Comparison of ENCODE assay signal across 8 cellular contexts in the genomic region with DNA sequence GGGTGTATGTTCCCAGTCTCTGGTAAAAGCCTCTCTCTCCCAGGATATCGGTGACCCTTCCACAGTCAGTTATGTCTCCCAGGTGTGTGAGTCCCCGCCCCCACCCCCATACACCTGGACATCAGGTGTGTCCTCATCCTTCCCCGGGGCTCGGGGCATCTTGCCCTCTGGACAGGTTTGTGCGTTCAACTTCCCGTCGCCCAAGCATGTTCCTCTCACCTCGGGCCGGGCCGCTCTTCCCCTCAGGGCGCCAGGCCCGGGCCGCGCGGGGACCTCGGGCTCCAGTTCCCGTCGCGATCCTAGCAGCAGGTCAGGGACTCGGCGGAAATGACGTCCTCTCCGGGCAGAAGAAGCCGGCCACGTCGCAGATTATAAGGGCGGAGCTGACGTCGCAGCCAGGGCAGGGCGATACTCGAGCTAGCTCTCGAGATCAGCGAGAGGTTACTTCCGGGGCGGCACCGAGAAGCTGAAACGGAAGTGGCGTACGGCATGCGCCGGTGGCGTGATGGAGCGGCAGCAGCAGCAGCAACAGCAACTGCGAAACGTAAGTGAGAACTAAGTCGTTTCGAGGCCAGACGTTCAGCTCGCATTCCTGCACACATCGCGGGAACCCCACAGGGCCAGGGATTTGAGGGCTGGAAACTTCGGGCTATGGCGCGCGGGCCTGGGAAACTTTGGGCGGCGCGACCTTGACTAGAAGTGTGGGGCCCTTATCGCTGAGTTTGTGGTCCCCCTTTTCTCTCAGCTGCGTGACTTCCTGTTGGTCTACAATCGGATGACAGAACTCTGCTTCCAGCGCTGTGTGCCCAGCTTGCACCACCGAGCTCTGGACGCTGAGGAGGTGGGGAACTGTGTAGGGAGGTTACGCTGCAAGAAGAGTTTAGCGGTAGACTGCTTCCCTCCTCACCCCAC.
DNase-seq lines count a peak whose midpoint lies in the region; ATAC-seq and TF ChIP-seq lines count a peak whose summit lies in the region.

A gene with protein sequence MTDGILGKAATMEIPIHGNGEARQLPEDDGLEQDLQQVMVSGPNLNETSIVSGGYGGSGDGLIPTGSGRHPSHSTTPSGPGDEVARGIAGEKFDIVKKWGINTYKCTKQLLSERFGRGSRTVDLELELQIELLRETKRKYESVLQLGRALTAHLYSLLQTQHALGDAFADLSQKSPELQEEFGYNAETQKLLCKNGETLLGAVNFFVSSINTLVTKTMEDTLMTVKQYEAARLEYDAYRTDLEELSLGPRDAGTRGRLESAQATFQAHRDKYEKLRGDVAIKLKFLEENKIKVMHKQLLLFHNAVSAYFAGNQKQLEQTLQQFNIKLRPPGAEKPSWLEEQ (minus strand): TSS at position 320 of the 912 bp plus-strand sequence. CDS start 910 bp downstream, outside the sequence.
TSS of gene TIMM10B (plus strand) at position 490 of the 912 bp plus-strand sequence. CDS start at position 506, 16 bp downstream.

- H3K4me3 ChIP-seq in AG09309 (ENCODE audit: control insufficient read depth, low read depth, low read length): peak within 1 kb of the TSS; percentile 71

- no peaks in the 10 kb centered on the region for H3K27me3 Mint-ChIP-seq in central memory CD8-positive, alpha-beta T cell

- no peaks in the 10 kb centered on the region for H3K9me3 Mint-ChIP-seq in central memory CD8-positive, alpha-beta T cell

- ATAC-seq in GM19025 (IDR thresholded peaks at IDR 0.05; ENCODE audit: low read depth, unreplicated experiment): peak; percentile 99
- ATAC-seq in HG03342 (IDR thresholded peaks at IDR 0.05; ENCODE audit: unreplicated experiment): peak; percentile 99
- peak; percentile 98 for ATAC-seq in central memory CD8-positive, alpha-beta T cell (replicated peaks; ENCODE audit: extremely low read depth, poor library complexity, severe bottlenecking)

- H3K4me1 Mint-ChIP-seq in central memory CD8-positive, alpha-beta T cell: peaks cover 42% of the 10 kb centered on the region

- H3K4me3 Mint-ChIP-seq in central memory CD8-positive, alpha-beta T cell: peak within 1 kb of the TSS; percentile 91

- peak; percentile 89 for DNase-seq in AG09309 (ENCODE audit: low read depth)
- peak; percentile 94 to 98 for DNase-seq in NCI-H446 (lab: John Stamatoyannopoulos, UW)
- peak; percentile 92 for DNase-seq in activated CD4-positive, CD25-positive, alpha-beta regulatory T cell treated with anti-CD3 and anti-CD28 coated beads, Interleukin-2, amount 50 U/mL, for 16 hours (ENCODE audit: low read depth, low spot score)
- peak; percentile 92 to 94 for DNase-seq in central memory CD8-positive, alpha-beta T cell (ENCODE audit: low spot score in 2 of 2)
- DNase-seq in iris pigment epithelial cell (ENCODE audit: low read depth): peak; percentile 99
- peak; percentile 95 to 97 for DNase-seq in stimulated activated CD4-positive, alpha-beta T cell treated with anti-CD3 and anti-CD28 coated beads, Interleukin-12 subunit alpha, Interleukin-12 subunit beta, amount 100 ng/mL, for 24 hours (ENCODE audit: low read depth in 2 of 2)

- TF ChIP-seq CTCF in AG09309 (IDR thresholded peaks at IDR 0.05; ENCODE audit: control insufficient read depth, insufficient read depth, low read depth, low read length, missing control alignments): no peak

- peaks cover 34% of the 10 kb centered on the region for H3K36me3 Mint-ChIP-seq in central memory CD8-positive, alpha-beta T cell (ENCODE audit: insufficient read depth)

- peak within 1 kb of the TSS; percentile 97 for H3K27ac Mint-ChIP-seq in central memory CD8-positive, alpha-beta T cell (ENCODE audit: low read depth)

Comparison
In these comparisons a context has a peak if more than half of its experiments do, and no peak if none do; other contexts are left out.
1. Peak in every context shown above with its lines: DNase-seq, ATAC-seq and H3K4me3 ChIP-seq.